ENCODE assay signal across 20 cellular contexts in genomic region chr5:38023353-38023752, GRCh38.
"Had no signal": no experiment of that assay in that cellular context is flagged by ENCODE, and none has a peak within 500 bp of the region (broad histone marks: within the 10 kb centered on the region; RNA-seq: fewer than 3 reads in every experiment).

No MANE protein-coding gene starts in this region.

- H3K27ac Mint-ChIP-seq: naive thymus-derived CD8-positive, alpha-beta T cell; stimulated activated naive B cell treated with anti-CD40 and anti-IgM and Interleukin-4, amounts not matched to agents 10 μg/mL and 1 μg/mL and 100 μg/mL, for 72 hours; stimulated activated naive CD8-positive, alpha-beta T cell treated with anti-CD3 and anti-CD28 coated beads, Interleukin-15, amount 100 ng/mL, for 72 hours had no signal

- H3K36me3 ChIP-seq: gastrocnemius medialis, heart right ventricle, neutrophil, right lobe of liver, tibial nerve had no signal

- H3K36me3 Mint-ChIP-seq: naive thymus-derived CD8-positive, alpha-beta T cell; stimulated activated naive B cell treated with anti-CD40 and anti-IgM and Interleukin-4, amounts not matched to agents 10 μg/mL and 1 μg/mL and 100 μg/mL, for 72 hours had no signal

- ATAC-seq: esophagus mucosa; gastrocnemius medialis; heart right ventricle; mucosa of descending colon; naive thymus-derived CD8-positive, alpha-beta T cell; psoas muscle; right lobe of liver; stimulated activated naive B cell treated with anti-CD40 and anti-IgM and Interleukin-4, amounts not matched to agents 10 μg/mL and 1 μg/mL and 100 μg/mL, for 72 hours; stimulated activated naive CD8-positive, alpha-beta T cell treated with anti-CD3 and anti-CD28 coated beads, Interleukin-15, amount 100 ng/mL, for 72 hours had no signal

- H3K27me3 ChIP-seq: neutrophil, right lobe of liver, testis, tibial nerve had no signal

- H3K4me1 ChIP-seq: gastrocnemius medialis, heart right ventricle, psoas muscle, right lobe of liver, testis, tibial nerve had no signal

- H3K4me3 ChIP-seq: dorsolateral prefrontal cortex, gastrocnemius medialis, heart right ventricle, mucosa of descending colon, psoas muscle, right lobe of liver, testis, tibial nerve had no signal

- H3K4me1 Mint-ChIP-seq: naive thymus-derived CD8-positive, alpha-beta T cell; stimulated activated naive B cell treated with anti-CD40 and anti-IgM and Interleukin-4, amounts not matched to agents 10 μg/mL and 1 μg/mL and 100 μg/mL, for 72 hours; stimulated activated naive CD8-positive, alpha-beta T cell treated with anti-CD3 and anti-CD28 coated beads, Interleukin-15, amount 100 ng/mL, for 72 hours had no signal

- H3K27ac ChIP-seq: dorsolateral prefrontal cortex, gastrocnemius medialis, heart right ventricle, neutrophil, psoas muscle, right lobe of liver, testis, tibial nerve had no signal

- FAIRE-seq: endometrium, islet of Langerhans had no signal

- DNase-seq: cortex of kidney; dorsolateral prefrontal cortex; effector CD8-positive, alpha-beta T cell; gastrocnemius medialis; heart right ventricle; hypothalamus; mucosa of descending colon; naive thymus-derived CD8-positive, alpha-beta T cell; psoas muscle; retina; right lobe of liver; stimulated activated CD4-positive, alpha-beta T cell treated with anti-CD3 and anti-CD28 coated beads, Interleukin-4, amount 100 ng/mL, for 1 hour; stimulated activated naive B cell treated with anti-CD40 and anti-IgM and Interleukin-4, amounts not matched to agents 10 μg/mL and 1 μg/mL and 100 μg/mL, for 72 hours; stimulated activated naive CD8-positive, alpha-beta T cell treated with anti-CD3 and anti-CD28 coated beads, Interleukin-15, amount 100 ng/mL, for 72 hours; testis had no signal

- H3K9me3 ChIP-seq: gastrocnemius medialis, heart right ventricle, mucosa of descending colon, neutrophil, psoas muscle, right lobe of liver, testis, tibial nerve had no signal

- H3K9me3 Mint-ChIP-seq: stimulated activated naive B cell treated with anti-CD40 and anti-IgM and Interleukin-4, amounts not matched to agents 10 μg/mL and 1 μg/mL and 100 μg/mL, for 72 hours; stimulated activated naive CD8-positive, alpha-beta T cell treated with anti-CD3 and anti-CD28 coated beads, Interleukin-15, amount 100 ng/mL, for 72 hours had no signal

- H3K4me3 Mint-ChIP-seq: naive thymus-derived CD8-positive, alpha-beta T cell; stimulated activated naive B cell treated with anti-CD40 and anti-IgM and Interleukin-4, amounts not matched to agents 10 μg/mL and 1 μg/mL and 100 μg/mL, for 72 hours; stimulated activated naive CD8-positive, alpha-beta T cell treated with anti-CD3 and anti-CD28 coated beads, Interleukin-15, amount 100 ng/mL, for 72 hours had no signal
